Comparison of ENCODE assay signal across 35 cellular contexts in genomic region chr20:38311100-38311499, GRCh38. TPM values are rescaled to one million over a fixed set of nuclear protein-coding genes. Genes with fewer than 3 reads are reported as not detected.
"Had no signal": no experiment of that assay in that cellular context is flagged by ENCODE, and none has a peak within 500 bp of the region (broad histone marks: within the 10 kb centered on the region; RNA-seq: fewer than 3 reads in every experiment).

No MANE protein-coding gene starts in this region.

- H3K4me3 ChIP-seq: ascending aorta, breast epithelium, cardiac muscle cell, colonic mucosa, esophagus squamous epithelium, gastroesophageal sphincter had no signal

- H3K27ac ChIP-seq: ascending aorta, breast epithelium, cardiac muscle cell, colonic mucosa, esophagus squamous epithelium, gastroesophageal sphincter had no signal

- ATAC-seq: activated CD4-positive, alpha-beta T cell treated with anti-CD3 and anti-CD28 coated beads for 36 hours; activated CD8-positive, alpha-beta memory T cell treated with anti-CD3 and anti-CD28 coated beads, Interleukin-2, amount 10 ng/mL, durations not matched to agents 7 days and 5 days; activated CD8-positive, alpha-beta T cell treated with anti-CD3 and anti-CD28 coated beads, Interleukin-2, amount 10 ng/mL, durations not matched to agents 7 days and 5 days; activated naive CD4-positive, alpha-beta T cell treated with anti-CD3 and anti-CD28 coated beads, Interleukin-2, amount 50 U/mL, for 72 hours; gastroesophageal sphincter had no signal

- H3K9me3 ChIP-seq: ascending aorta, breast epithelium, colonic mucosa, esophagus squamous epithelium, gastroesophageal sphincter had no signal

- H3K36me3 ChIP-seq: ascending aorta, breast epithelium, cardiac muscle cell, colonic mucosa, esophagus squamous epithelium, gastroesophageal sphincter had no signal

- DNase-seq: activated CD4-positive, alpha-beta memory T cell treated with anti-CD3 and anti-CD28 coated beads for 36 hours; activated CD4-positive, alpha-beta T cell treated with anti-CD3 and anti-CD28 coated beads for 36 hours; activated CD4-positive, alpha-beta T cell treated with anti-CD3 and anti-CD28 coated beads, Interleukin-2, amount 10 ng/mL, durations not matched to agents 24 days and 14 days; activated CD4-positive, CD25-positive, alpha-beta regulatory T cell; activated CD4-positive, CD25-positive, alpha-beta regulatory T cell treated with anti-CD3 and anti-CD28 coated beads, Interleukin-2, amount 50 U/mL, for 72 hours; activated CD8-positive, alpha-beta memory T cell treated with anti-CD3 and anti-CD28 coated beads, Interleukin-2, amount 10 ng/mL, durations not matched to agents 7 days and 5 days; activated CD8-positive, alpha-beta memory T cell treated with anti-CD3 and anti-CD28 coated beads, Interleukin-2, amount 50 U/mL, for 4 hours; activated CD8-positive, alpha-beta T cell treated with anti-CD3 and anti-CD28 coated beads, Interleukin-2, amount 10 ng/mL, durations not matched to agents 7 days and 5 days; activated naive CD4-positive, alpha-beta T cell; activated naive CD4-positive, alpha-beta T cell treated with anti-CD3 and anti-CD28 coated beads, Interleukin-2, amount 10 ng/mL, durations not matched to agents 7 days and 5 days; activated naive CD8-positive, alpha-beta T cell treated with anti-CD3 and anti-CD28 coated beads, Interleukin-2, amount 10 ng/mL, durations not matched to agents 7 days and 5 days; activated T-cell treated with anti-CD3 and anti-CD28 coated beads, Interleukin-2, amount 50 U/mL, for 1 hour; activated T-cell treated with anti-CD3 and anti-CD28 coated beads, Interleukin-2, amount 50 U/mL, for 48 hours; central memory CD4-positive, alpha-beta T cell; cerebellar nuclear complex; colonic mucosa; effector CD8-positive, alpha-beta T cell; endodermal cell; esophagus squamous epithelium; foreskin melanocyte; T-helper 2 cell had no signal

- H3K4me1 ChIP-seq: ascending aorta, breast epithelium, colonic mucosa, gastroesophageal sphincter had no signal

- H3K27me3 ChIP-seq: ascending aorta, breast epithelium, cardiac muscle cell, colonic mucosa had no signal

RNA-seq across cellular contexts. Expression of gene BPI, which starts 7.1 kb away (rescaled TPM):
- total RNA-seq: activated CD4-positive, alpha-beta memory T cell treated with anti-CD3 and anti-CD28 coated beads for 36 hours; activated CD4-positive, alpha-beta T cell treated with anti-CD3 and anti-CD28 coated beads for 36 hours; activated CD4-positive, alpha-beta T cell treated with anti-CD3 and anti-CD28 coated beads, Interleukin-2, amount 10 ng/mL, durations not matched to agents 24 days and 14 days; activated CD8-positive, alpha-beta memory T cell treated with anti-CD3 and anti-CD28 coated beads for 36 hours; activated CD8-positive, alpha-beta memory T cell treated with anti-CD3 and anti-CD28 coated beads, Interleukin-2, amount 10 ng/mL, durations not matched to agents 7 days and 5 days; activated CD8-positive, alpha-beta T cell treated with anti-CD3 and anti-CD28 coated beads, Interleukin-2, amount 10 ng/mL, durations not matched to agents 7 days and 5 days; activated naive CD4-positive, alpha-beta T cell treated with anti-CD3 and anti-CD28 coated beads, Interleukin-2, amount 50 U/mL, for 72 hours; activated naive CD8-positive, alpha-beta T cell treated with anti-CD3 and anti-CD28 coated beads, Interleukin-2, amount 10 ng/mL, durations not matched to agents 7 days and 5 days; activated T-helper 1 cell treated with anti-CD3 and anti-CD28 coated beads, Interleukin-12 subunit alpha, Interleukin-12 subunit beta, Interleukin-2, Interleukin-4 antibody, amounts not matched to agents 30 ng/mL and 10 ng/mL and 1 ng/mL, durations not matched to agents 14 hours and 24 hours and 36 hours; activated T-helper 2 cell treated with anti-CD3 and anti-CD28 coated beads, Interferon-gamma antibody, Interleukin-2, Interleukin-4, amounts not matched to agents 10 μg/mL and 5 μg/mL and 100 μg/mL, durations not matched to agents 14 hours and 24 hours and 36 hours; ascending aorta; cardiac muscle cell; colonic mucosa; dermis microvascular lymphatic vessel endothelial cell; endodermal cell; fibroblast of lung; fibroblast of villous mesenchyme; glomerular endothelial cell; T-helper 1 cell treated with Interleukin-12 subunit alpha and Interleukin-12 subunit beta and Interleukin-4 antibody, amounts not matched to agents 30 ng/mL and 1 ng/mL, for 36 hours had no signal
- polyA plus RNA-seq: cardiac muscle cell, fibroblast of lung had no signal

RNA-seq across cellular contexts. Expression of gene LBP, which starts 35.2 kb away (rescaled TPM):
- total RNA-seq: activated CD4-positive, alpha-beta memory T cell treated with anti-CD3 and anti-CD28 coated beads for 36 hours; activated CD4-positive, alpha-beta T cell treated with anti-CD3 and anti-CD28 coated beads for 36 hours; activated CD4-positive, alpha-beta T cell treated with anti-CD3 and anti-CD28 coated beads, Interleukin-2, amount 10 ng/mL, durations not matched to agents 24 days and 14 days; activated CD8-positive, alpha-beta memory T cell treated with anti-CD3 and anti-CD28 coated beads for 36 hours; activated CD8-positive, alpha-beta memory T cell treated with anti-CD3 and anti-CD28 coated beads, Interleukin-2, amount 10 ng/mL, durations not matched to agents 7 days and 5 days; activated CD8-positive, alpha-beta T cell treated with anti-CD3 and anti-CD28 coated beads, Interleukin-2, amount 10 ng/mL, durations not matched to agents 7 days and 5 days; activated naive CD4-positive, alpha-beta T cell treated with anti-CD3 and anti-CD28 coated beads, Interleukin-2, amount 50 U/mL, for 72 hours; activated naive CD8-positive, alpha-beta T cell treated with anti-CD3 and anti-CD28 coated beads, Interleukin-2, amount 10 ng/mL, durations not matched to agents 7 days and 5 days; activated T-helper 1 cell treated with anti-CD3 and anti-CD28 coated beads, Interleukin-12 subunit alpha, Interleukin-12 subunit beta, Interleukin-2, Interleukin-4 antibody, amounts not matched to agents 30 ng/mL and 10 ng/mL and 1 ng/mL, durations not matched to agents 14 hours and 24 hours and 36 hours; activated T-helper 2 cell treated with anti-CD3 and anti-CD28 coated beads, Interferon-gamma antibody, Interleukin-2, Interleukin-4, amounts not matched to agents 10 μg/mL and 5 μg/mL and 100 μg/mL, durations not matched to agents 14 hours and 24 hours and 36 hours; cardiac muscle cell; fibroblast of villous mesenchyme; glomerular endothelial cell; T-helper 1 cell treated with Interleukin-12 subunit alpha and Interleukin-12 subunit beta and Interleukin-4 antibody, amounts not matched to agents 30 ng/mL and 1 ng/mL, for 36 hours had no signal
- polyA plus RNA-seq: cardiac muscle cell, esophagus had no signal

RNA-seq across cellular contexts. Expression of gene KIAA1755, which starts 50.6 kb away (rescaled TPM):
- total RNA-seq: activated CD4-positive, alpha-beta memory T cell treated with anti-CD3 and anti-CD28 coated beads for 36 hours; activated CD4-positive, alpha-beta T cell treated with anti-CD3 and anti-CD28 coated beads for 36 hours; activated CD4-positive, alpha-beta T cell treated with anti-CD3 and anti-CD28 coated beads, Interleukin-2, amount 10 ng/mL, durations not matched to agents 24 days and 14 days; activated CD8-positive, alpha-beta memory T cell treated with anti-CD3 and anti-CD28 coated beads for 36 hours; activated CD8-positive, alpha-beta memory T cell treated with anti-CD3 and anti-CD28 coated beads, Interleukin-2, amount 10 ng/mL, durations not matched to agents 7 days and 5 days; activated CD8-positive, alpha-beta T cell treated with anti-CD3 and anti-CD28 coated beads, Interleukin-2, amount 10 ng/mL, durations not matched to agents 7 days and 5 days; activated naive CD4-positive, alpha-beta T cell treated with anti-CD3 and anti-CD28 coated beads, Interleukin-2, amount 50 U/mL, for 72 hours; activated naive CD8-positive, alpha-beta T cell treated with anti-CD3 and anti-CD28 coated beads, Interleukin-2, amount 10 ng/mL, durations not matched to agents 7 days and 5 days; activated T-helper 1 cell treated with anti-CD3 and anti-CD28 coated beads, Interleukin-12 subunit alpha, Interleukin-12 subunit beta, Interleukin-2, Interleukin-4 antibody, amounts not matched to agents 30 ng/mL and 10 ng/mL and 1 ng/mL, durations not matched to agents 14 hours and 24 hours and 36 hours; activated T-helper 2 cell treated with anti-CD3 and anti-CD28 coated beads, Interferon-gamma antibody, Interleukin-2, Interleukin-4, amounts not matched to agents 10 μg/mL and 5 μg/mL and 100 μg/mL, durations not matched to agents 14 hours and 24 hours and 36 hours; cardiac muscle cell; dermis microvascular lymphatic vessel endothelial cell; endodermal cell; T-helper 1 cell treated with Interleukin-12 subunit alpha and Interleukin-12 subunit beta and Interleukin-4 antibody, amounts not matched to agents 30 ng/mL and 1 ng/mL, for 36 hours had no signal
- polyA plus RNA-seq: cardiac muscle cell had no signal
